Comparison of ENCODE assay signal across 8 cellular contexts in genomic region chr5:79133657-79134451, GRCh38. TPM values are rescaled to one million over a fixed set of nuclear protein-coding genes. Genes with fewer than 3 reads are reported as not detected.
DNase-seq lines count a peak whose midpoint lies in the region; ATAC-seq and TF ChIP-seq lines count a peak whose summit lies in the region.

No MANE protein-coding gene starts in this region.

- no peaks in the 10 kb centered on the region for H3K36me3 ChIP-seq in KOPT-K1 (ENCODE audit: insufficient read depth, low read length)

- POLR2A ChIA-PET in RWPE1 (lab: Yijun Ruan, JAX; ENCODE audit: low non-redundant PET), result no interaction called here

- CTCF ChIA-PET in RWPE1 (lab: Yijun Ruan, JAX), result interaction anchor here (0.6 to 5.1 kb wide), 33 partner anchors 10 to 950 kb away, joined by 3 to 115 read pairs (median 5); partner anchors contain the start of gene ARSB

- peak overlapping the region; percentile 37 for H3K27ac ChIP-seq in KOPT-K1 (ENCODE audit: low read depth, low read length, poor library complexity, severe bottlenecking)
- H3K27ac ChIP-seq in RWPE1, result no peak overlapping the region

- H3K36me3 Mint-ChIP-seq in neural crest cell (ENCODE audit: low read depth), result no peaks in the 10 kb centered on the region

- H3K9me3 Mint-ChIP-seq in neural crest cell, result no peaks in the 10 kb centered on the region
- no peaks in the 10 kb centered on the region for H3K9me3 Mint-ChIP-seq in stimulated activated naive CD8-positive, alpha-beta T cell treated with anti-CD3 and anti-CD28 coated beads, Interleukin-15, amount 100 ng/mL, for 72 hours

- ATAC-seq in stimulated activated naive CD8-positive, alpha-beta T cell treated with anti-CD3 and anti-CD28 coated beads, Interleukin-15, amount 100 ng/mL, for 72 hours, result peak; percentile 87
- ATAC-seq in GM19467 (IDR thresholded peaks at IDR 0.05; ENCODE audit: unreplicated experiment), result no peak

- H3K4me1 Mint-ChIP-seq in neural crest cell, result peaks cover 13% of the 10 kb centered on the region
- H3K4me1 Mint-ChIP-seq in stimulated activated naive CD8-positive, alpha-beta T cell treated with anti-CD3 and anti-CD28 coated beads, Interleukin-15, amount 100 ng/mL, for 72 hours, result peaks cover 32% of the 10 kb centered on the region

- peak overlapping the region; percentile 82 for H3K4me3 Mint-ChIP-seq in neural crest cell
- H3K4me3 Mint-ChIP-seq in stimulated activated naive CD8-positive, alpha-beta T cell treated with anti-CD3 and anti-CD28 coated beads, Interleukin-15, amount 100 ng/mL, for 72 hours, result peak overlapping the region; percentile 74 to 87

- peak overlapping the region; percentile 98 for H3K27ac Mint-ChIP-seq in neural crest cell (ENCODE audit: unreplicated experiment)
- H3K27ac Mint-ChIP-seq in stimulated activated naive CD8-positive, alpha-beta T cell treated with anti-CD3 and anti-CD28 coated beads, Interleukin-15, amount 100 ng/mL, for 72 hours, result peak overlapping the region; percentile 99 to 100

- TF ChIP-seq CTCF in RWPE1 (conservative IDR thresholded peaks at IDR 0.05; ENCODE audit: low read depth) (peak; percentile 91), neural crest cell (conservative IDR thresholded peaks at IDR 0.05) (peak; percentile 74)

- H3K27me3 Mint-ChIP-seq in neural crest cell (ENCODE audit: low read depth), result peaks cover under 1% of the 10 kb centered on the region
- H3K27me3 Mint-ChIP-seq in stimulated activated naive CD8-positive, alpha-beta T cell treated with anti-CD3 and anti-CD28 coated beads, Interleukin-15, amount 100 ng/mL, for 72 hours, result no peaks in the 10 kb centered on the region

- peak; percentile 71 for DNase-seq in DMS 273 treated with DMSO at 0.1 percent for 48 hours (lab: John Stamatoyannopoulos, UW)
- peak; percentile 72 for DNase-seq in RWPE1 (ENCODE audit: low spot score)
- DNase-seq in activated T-helper 9 cell treated with anti-CD3 and anti-CD28 coated beads, Interleukin-2, amount 50 U/mL, for 16 hours (ENCODE audit: low read depth), result peak; percentile 48
- DNase-seq in fibroblast of the conjunctiva (ENCODE audit: low read depth), result peak; percentile 94
- peak; percentile 76 for DNase-seq in neural crest cell (ENCODE audit: low read depth, low spot score)
- peak; percentile 67 to 79 for DNase-seq in stimulated activated naive CD8-positive, alpha-beta T cell treated with anti-CD3 and anti-CD28 coated beads, Interleukin-15, amount 100 ng/mL, for 72 hours

- H3K9me3 ChIP-seq in KOPT-K1 (ENCODE audit: insufficient read depth, low read length, poor library complexity, severe bottlenecking), result no peaks in the 10 kb centered on the region

RNA-seq across cellular contexts. Expression of gene BHMT, which starts 22.2 kb away (rescaled TPM):
- not detected in 2 replicates for total RNA-seq in neural crest cell
